12 cellular contexts compared by ENCODE assay signal in genomic region chr6:11766589-11767450, GRCh38. TPM values are rescaled to one million over a fixed set of nuclear protein-coding genes. Genes with fewer than 3 reads are reported as not detected.
DNase-seq lines count a peak whose midpoint lies in the region; ATAC-seq and TF ChIP-seq lines count a peak whose summit lies in the region.
"Had no signal": no experiment of that assay in that cellular context is flagged by ENCODE, and none has a peak within 500 bp of the region (broad histone marks: within the 10 kb centered on the region; RNA-seq: fewer than 3 reads in every experiment).

No MANE protein-coding gene starts in this region.

- peak overlapping the region; percentile 37 for H3K4me2 ChIP-seq in fibroblast of lung (ENCODE audit: extremely low read depth, insufficient read depth, low read length)

- H3K9ac ChIP-seq in fibroblast of lung (ENCODE audit: insufficient read depth, low read length): no peak overlapping the region

- no peak for TF ChIP-seq CTCF in RWPE2 (IDR thresholded peaks at IDR 0.05; ENCODE audit: poor library complexity, severe bottlenecking)
- TF ChIP-seq CTCF in fibroblast of lung (conservative IDR thresholded peaks at IDR 0.05 in 1 of 2, IDR thresholded peaks at IDR 0.05 in 1 of 2; ENCODE audit: low read depth in 1 of 2, low read length in 2 of 2): no peak

- no peak overlapping the region for H2AFZ ChIP-seq in fibroblast of lung (ENCODE audit: low read length)

- H3K4me1 ChIP-seq in RWPE2 (ENCODE audit: insufficient read depth, poor library complexity, severe bottlenecking) (peaks cover 51% of the 10 kb centered on the region), fibroblast of lung (ENCODE audit: control insufficient read depth, extremely low read depth, insufficient read depth, low read length) (peaks cover 21% of the 10 kb centered on the region)
- H3K4me1 ChIP-seq: right lobe of liver had no signal

- no peak overlapping the region for H3K4me3 ChIP-seq in RWPE2 (ENCODE audit: severe bottlenecking)
- no peak overlapping the region for H3K4me3 ChIP-seq in fibroblast of lung (replicated peaks in 1 of 4; ENCODE audit: control extremely low read depth in 1 of 4, insufficient read depth in 1 of 4, low read depth in 3 of 4, low read length in 4 of 4)
- H3K4me3 ChIP-seq: heart right ventricle, right lobe of liver, thyroid gland had no signal

- DNase-seq in EL (peak; percentile 97), RWPE2 (ENCODE audit: low spot score) (no peak), fibroblast of lung (ENCODE audit: low read depth in 2 of 2) (peak; percentile 93 to 100), pulmonary artery endothelial cell (ENCODE audit: low read depth, low spot score) (peak; percentile 93), iPS-NIHi7 (ENCODE audit: extremely low spot score) (no peak), NCI-H748 treated with DMSO at 0.1 percent for 48 hours (lab: John Stamatoyannopoulos, UW) (no peak)
- DNase-seq in activated CD8-positive, alpha-beta memory T cell treated with anti-CD3 and anti-CD28 coated beads, Interleukin-2, amount 50 U/mL, for 4 hours: no peak
- DNase-seq: H7, heart right ventricle, right lobe of liver, thyroid gland had no signal

- H3K9me3 ChIP-seq in RWPE2 (ENCODE audit: severe bottlenecking) (no peaks in the 10 kb centered on the region), fibroblast of lung (ENCODE audit: control insufficient read depth, insufficient read depth, low read depth, low read length) (no peaks in the 10 kb centered on the region)
- H3K9me3 ChIP-seq: heart right ventricle, right lobe of liver, thyroid gland had no signal

- H4K20me1 ChIP-seq in fibroblast of lung (ENCODE audit: control insufficient read depth, extremely low read depth, insufficient read depth, low read length): no peaks in the 10 kb centered on the region

- H3K27me3 ChIP-seq in RWPE2 (ENCODE audit: insufficient read depth, poor library complexity, severe bottlenecking): no peaks in the 10 kb centered on the region
- H3K27me3 ChIP-seq in fibroblast of lung (ENCODE audit: control insufficient read depth, insufficient read depth, low read length): no peaks in the 10 kb centered on the region
- H3K27me3 ChIP-seq: heart right ventricle, right lobe of liver, thyroid gland had no signal

- ATAC-seq in RWPE2 (ENCODE audit: low read depth): peak; percentile 63
- ATAC-seq in GM18867 (IDR thresholded peaks at IDR 0.05; ENCODE audit: unreplicated experiment): no peak

- no peaks in the 10 kb centered on the region for H3K79me2 ChIP-seq in fibroblast of lung (ENCODE audit: control insufficient read depth, insufficient read depth, low read length)

- no peaks in the 10 kb centered on the region for H3K36me3 ChIP-seq in RWPE2 (ENCODE audit: low read depth)
- H3K36me3 ChIP-seq in fibroblast of lung (ENCODE audit: control insufficient read depth, insufficient read depth, low read length): no peaks in the 10 kb centered on the region
- H3K36me3 ChIP-seq: heart right ventricle, right lobe of liver, thyroid gland had no signal

- H3K27ac ChIP-seq in RWPE2 (ENCODE audit: poor library complexity, severe bottlenecking) (peak overlapping the region; percentile 100), fibroblast of lung (ENCODE audit: insufficient read depth, low read length) (peak overlapping the region; percentile 73)
- H3K27ac ChIP-seq: right lobe of liver had no signal

RNA-seq across cellular contexts. Expression of gene ADTRP, which starts 11.8 kb away (rescaled TPM):
- total RNA-seq in fibroblast of lung (1.3 and 1.7 TPM in 2 replicates), pulmonary artery endothelial cell (5.9 and 13.2 TPM in 2 replicates)
- polyA plus RNA-seq in fibroblast of lung: 0.23 and 1.1 TPM in 2 replicates
- 0.47 and 0.76 TPM in 2 replicates for polyA plus RNA-seq in fibroblast of lung (2012)
- polyA minus RNA-seq in fibroblast of lung (ENCODE audit: low replicate concordance): not detected in 2 replicates

Comparison
In these comparisons a context has a peak if more than half of its experiments do, and no peak if none do; other contexts are left out.
1. DNase-seq: peak in EL (single experiment), fibroblast of lung (2 of 2) and pulmonary artery endothelial cell (single experiment); none in RWPE2 (single experiment), activated CD8-positive, alpha-beta memory T cell treated with anti-CD3 and anti-CD28 coated beads, Interleukin-2, amount 50 U/mL, for 4 hours (single experiment), iPS-NIHi7 (single experiment) and NCI-H748 treated with DMSO at 0.1 percent for 48 hours (single experiment).